Comparison of ENCODE assay signal across 12 cellular contexts in genomic region chr15:64749999-64750657, GRCh38. TPM values are rescaled to one million over a fixed set of nuclear protein-coding genes. Genes with fewer than 3 reads are reported as not detected.
A peak's percentile ranks its signal among the peaks of the same experiment; 100 is the strongest.
DNase-seq lines count a peak whose midpoint lies in the region; ATAC-seq and TF ChIP-seq lines count a peak whose summit lies in the region.
"Had no signal": no experiment of that assay in that cellular context is flagged by ENCODE, and none has a peak within 500 bp of the region (broad histone marks: within the 10 kb centered on the region; RNA-seq: fewer than 3 reads in every experiment).

No MANE protein-coding gene starts in this region.

- H3K27me3 Mint-ChIP-seq in CD8-positive, alpha-beta memory T cell: peaks cover 10 to 30% of the 10 kb centered on the region in 2 donors
- H3K27me3 Mint-ChIP-seq in activated T-cell treated with anti-CD3 and anti-CD28 coated beads, Interleukin-2, amount 50 U/mL, for 72 hours (ENCODE audit: low read depth): peaks cover 10% of the 10 kb centered on the region

- POLR2A ChIA-PET in CD8-positive, alpha-beta memory T cell (lab: Charles Lee): interaction anchor here (0.6 kb wide), 1 partner anchor 14 kb away, joined by 4 read pairs; no protein-coding TSS in a partner anchor

- H3K9me3 ChIP-seq in esophagus muscularis mucosa (no peaks in the 10 kb centered on the region), muscle layer of duodenum (ENCODE audit: control insufficient read depth in 1 of 2, low read length in 2 of 2) (no peaks in the 10 kb centered on the region)
- H3K9me3 ChIP-seq in CD8-positive, alpha-beta memory T cell (ENCODE audit: low read length): no peaks in the 10 kb centered on the region
- H3K9me3 ChIP-seq: left lung, SJSA1 had no signal

- no peak for TF ChIP-seq POLR2A in esophagus muscularis mucosa (IDR thresholded peaks at IDR 0.05; ENCODE audit: low read depth)

- CTCF ChIA-PET in CD8-positive, alpha-beta memory T cell (lab: Charles Lee): no interaction called here

- TF ChIP-seq EP300 in esophagus muscularis mucosa (IDR thresholded peaks at IDR 0.05): peak; percentile 2

- H3K27me3 ChIP-seq in esophagus muscularis mucosa (no peaks in the 10 kb centered on the region), muscle layer of duodenum (ENCODE audit: low read depth, low read length) (no peaks in the 10 kb centered on the region)
- H3K27me3 ChIP-seq in CD8-positive, alpha-beta memory T cell (ENCODE audit: insufficient read depth, low read length, poor library complexity, severe bottlenecking): no peaks in the 10 kb centered on the region
- H3K27me3 ChIP-seq: SJSA1 had no signal

- H3K4me1 Mint-ChIP-seq in CD8-positive, alpha-beta memory T cell: no peaks in the 10 kb centered on the region
- H3K4me1 Mint-ChIP-seq in activated T-cell treated with anti-CD3 and anti-CD28 coated beads, Interleukin-2, amount 50 U/mL, for 72 hours (ENCODE audit: low read depth): no peaks in the 10 kb centered on the region

- H3K4me1 ChIP-seq in esophagus muscularis mucosa: peaks cover 64 to 100% (median 89%) of the 10 kb centered on the region in 4 donors
- H3K4me1 ChIP-seq in muscle layer of duodenum (ENCODE audit: control insufficient read depth in 1 of 2, insufficient read depth in 2 of 2, low read length in 2 of 2): peaks cover 0 to 46% of the 10 kb centered on the region in 2 donors
- H3K4me1 ChIP-seq in CD8-positive, alpha-beta memory T cell (ENCODE audit: insufficient read depth, low read length): no peaks in the 10 kb centered on the region
- H3K4me1 ChIP-seq: left lung, SJSA1 had no signal

- peak; percentile 23 for TF ChIP-seq CTCF in AG10803 (conservative IDR thresholded peaks at IDR 0.05; ENCODE audit: low read length)
- TF ChIP-seq CTCF in esophagus muscularis mucosa (IDR thresholded peaks at IDR 0.05): peak in 1 of 3 experiments; percentile 23

- no peak overlapping the region for H3K4me3 Mint-ChIP-seq in CD8-positive, alpha-beta memory T cell
- no peak overlapping the region for H3K4me3 Mint-ChIP-seq in activated T-cell treated with anti-CD3 and anti-CD28 coated beads, Interleukin-2, amount 50 U/mL, for 72 hours
- H3K4me3 Mint-ChIP-seq: stimulated activated naive CD8-positive, alpha-beta T cell treated with anti-CD3 and anti-CD28 coated beads, Interleukin-15, Interleukin-2, amounts not matched to agents 100 ng/mL and 50 ng/mL, for 24 hours had no signal

- H3K36me3 Mint-ChIP-seq in CD8-positive, alpha-beta memory T cell: no peaks in the 10 kb centered on the region
- no peaks in the 10 kb centered on the region for H3K36me3 Mint-ChIP-seq in activated T-cell treated with anti-CD3 and anti-CD28 coated beads, Interleukin-2, amount 50 U/mL, for 72 hours (ENCODE audit: insufficient read depth in 2 of 2)

- H3K4me3 ChIP-seq in AG10803 (ENCODE audit: low read length): no peak overlapping the region
- H3K4me3 ChIP-seq in esophagus muscularis mucosa: peak overlapping the region in 2 of 4 donors; percentile 13 to 33
- H3K4me3 ChIP-seq in muscle layer of duodenum (ENCODE audit: low read depth in 1 of 2, low read length in 2 of 2): peak overlapping the region; percentile 7 to 15
- no peak overlapping the region for H3K4me3 ChIP-seq in CD8-positive, alpha-beta memory T cell (ENCODE audit: low read length)
- H3K4me3 ChIP-seq: left lung, SJSA1 had no signal

- peaks cover 0 to 10% (median 7%) of the 10 kb centered on the region in 4 donors for H3K36me3 ChIP-seq in esophagus muscularis mucosa
- H3K36me3 ChIP-seq in muscle layer of duodenum (ENCODE audit: control insufficient read depth in 1 of 2, insufficient read depth in 2 of 2, low read length in 2 of 2): no peaks in the 10 kb centered on the region
- no peaks in the 10 kb centered on the region for H3K36me3 ChIP-seq in CD8-positive, alpha-beta memory T cell (ENCODE audit: insufficient read depth, low read length)
- H3K36me3 ChIP-seq: left lung, SJSA1 had no signal

- H3K9me3 Mint-ChIP-seq in CD8-positive, alpha-beta memory T cell: no peaks in the 10 kb centered on the region
- H3K9me3 Mint-ChIP-seq in activated T-cell treated with anti-CD3 and anti-CD28 coated beads, Interleukin-2, amount 50 U/mL, for 72 hours: no peaks in the 10 kb centered on the region
- H3K9me3 Mint-ChIP-seq: stimulated activated naive CD8-positive, alpha-beta T cell treated with anti-CD3 and anti-CD28 coated beads, Interleukin-15, Interleukin-2, amounts not matched to agents 100 ng/mL and 50 ng/mL, for 24 hours had no signal

- H3K27ac ChIP-seq in esophagus muscularis mucosa (replicated peaks in 1 of 4) (peak overlapping the region; percentile 84 to 93 (median 88)), muscle layer of duodenum (ENCODE audit: low read length) (peak overlapping the region; percentile 74)
- no peak overlapping the region for H3K27ac ChIP-seq in CD8-positive, alpha-beta memory T cell (ENCODE audit: low read depth, low read length)
- H3K27ac ChIP-seq: left lung, SJSA1 had no signal

- intact Hi-C loops in esophagus muscularis mucosa (cut with DNase I): loop anchor here (2.0 kb wide), 1 partner anchor 25 kb away; the partner anchor contains the start of gene RBPMS2

- 31% methylated on average over 21 of the region's 21 CpGs for WGBS in esophagus muscularis mucosa

- no peak overlapping the region for H3K27ac Mint-ChIP-seq in CD8-positive, alpha-beta memory T cell
- no peak overlapping the region for H3K27ac Mint-ChIP-seq in activated T-cell treated with anti-CD3 and anti-CD28 coated beads, Interleukin-2, amount 50 U/mL, for 72 hours
- H3K27ac Mint-ChIP-seq: stimulated activated naive CD8-positive, alpha-beta T cell treated with anti-CD3 and anti-CD28 coated beads, Interleukin-15, Interleukin-2, amounts not matched to agents 100 ng/mL and 50 ng/mL, for 24 hours had no signal

- DNase-seq in AG10803 (ENCODE audit: low read depth) (peak; percentile 12), M059J (ENCODE audit: low read depth) (peak; percentile 47), esophagus muscularis mucosa (ENCODE audit: extremely low spot score) (no peak), DMS79 (lab: John Stamatoyannopoulos, UW) (no peak), inferior parietal cortex (ENCODE audit: extremely low spot score) (no peak)
- DNase-seq in CD8-positive, alpha-beta memory T cell: no peak
- no peak for DNase-seq in activated T-cell treated with anti-CD3 and anti-CD28 coated beads, Interleukin-2, amount 50 U/mL, for 72 hours
- DNase-seq: left lung, NCI-H2171 had no signal

- no peak for ATAC-seq in activated T-cell treated with anti-CD3 and anti-CD28 coated beads, Interleukin-2, amount 50 U/mL, for 72 hours (replicated peaks in 1 of 2)
- ATAC-seq: left lung had no signal

RNA-seq across cellular contexts. Expression of gene RBPMS2, which starts 25.3 kb away (rescaled TPM):
- total RNA-seq in M059J (2014; rRNA removed; shearing (Covaris generic)): 0.91 TPM in 1 of 2 replicates, not detected in the other
- 10 to 100 TPM; 27.2 to 64.1 (median 45.4) TPM for total RNA-seq in esophagus muscularis mucosa
- total RNA-seq in CD8-positive, alpha-beta memory T cell: not detected
- polyA plus RNA-seq in CD8-positive, alpha-beta memory T cell: not detected
- total RNA-seq in activated T-cell treated with anti-CD3 and anti-CD28 coated beads, Interleukin-2, amount 50 U/mL, for 72 hours: under 1 TPM in 1 of 2 donors, not detected in 1; 0.14 TPM

Comparison
In these comparisons a context has a peak if more than half of its experiments do, and no peak if none do; other contexts are left out.
1. DNase-seq: peak in AG10803 (single experiment) and M059J (single experiment); none in esophagus muscularis mucosa (single experiment), DMS79 (single experiment), CD8-positive, alpha-beta memory T cell (0 of 5), inferior parietal cortex (single experiment) and activated T-cell treated with anti-CD3 and anti-CD28 coated beads, Interleukin-2, amount 50 U/mL, for 72 hours (0 of 2).
2. H3K4me3 ChIP-seq: peak in muscle layer of duodenum (2 of 2); none in AG10803 (single experiment) and CD8-positive, alpha-beta memory T cell (single experiment).
3. RNA of gene RBPMS2, which starts 25.3 kb away (total RNA-seq): 27.2 to 64.1 TPM in esophagus muscularis mucosa; 0.91 TPM in M059J, 0.14 TPM in activated T-cell treated with anti-CD3 and anti-CD28 coated beads, Interleukin-2, amount 50 U/mL, for 72 hours and not detected in CD8-positive, alpha-beta memory T cell; every median in the first group is over 10 times any median in the second.